ENCODE assay signal across 8 cellular contexts in the genomic region with DNA sequence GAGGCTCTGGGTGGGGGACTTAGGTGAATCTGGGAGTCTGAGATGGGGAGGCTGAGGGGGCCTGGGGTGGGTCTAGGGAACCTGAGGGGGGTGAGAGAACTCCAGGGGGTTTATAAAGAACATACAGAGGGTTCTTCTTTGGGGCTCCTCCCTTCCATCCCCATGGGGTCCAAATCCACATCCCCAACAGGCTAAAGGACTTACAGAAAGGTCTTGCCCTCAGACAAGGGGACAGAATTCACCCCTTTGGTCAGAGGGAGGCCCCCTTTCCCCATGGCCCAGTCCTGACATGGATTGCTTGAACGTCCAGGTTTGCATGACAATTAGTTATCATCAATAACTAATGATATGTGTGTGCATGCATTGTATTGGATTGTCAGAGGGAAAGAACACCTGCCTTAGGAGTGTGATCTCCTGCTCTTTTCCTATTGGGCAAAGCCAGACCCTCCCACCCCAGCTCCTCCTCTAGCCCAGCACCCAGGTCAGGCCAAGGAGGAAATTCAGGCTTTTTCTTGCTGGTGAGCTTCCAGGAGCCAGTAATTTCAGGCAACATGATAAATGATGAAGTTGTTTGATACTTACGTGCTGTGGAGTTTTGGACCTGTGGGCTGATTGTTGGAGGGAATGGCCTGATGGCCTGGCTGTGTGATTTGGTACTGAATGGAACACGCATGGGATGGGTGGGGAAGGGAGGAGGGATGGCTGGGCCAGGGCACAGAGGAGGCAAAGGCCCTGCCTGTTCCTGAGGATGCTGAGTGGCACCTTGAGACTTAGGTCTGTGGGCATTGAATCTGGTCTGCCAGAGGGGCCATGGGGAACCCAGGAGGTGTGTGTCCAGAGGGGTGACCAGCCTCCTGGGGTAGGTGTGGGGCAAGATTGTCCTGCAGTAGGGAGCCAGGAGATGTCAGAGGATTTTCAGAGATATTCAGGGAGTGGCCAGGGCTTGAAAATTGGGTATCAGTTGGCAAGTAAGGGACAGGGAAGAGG. TPM values are rescaled to one million over a fixed set of nuclear protein-coding genes. Genes with fewer than 3 reads are reported as not detected.
A peak's percentile ranks its signal among the peaks of the same experiment; 100 is the strongest.
DNase-seq lines count a peak whose midpoint lies in the region; ATAC-seq and TF ChIP-seq lines count a peak whose summit lies in the region.

No MANE protein-coding gene starts in this region.

- no peaks in the 10 kb centered on the region for H3K36me3 Mint-ChIP-seq in CD4-positive, alpha-beta memory T cell
- H3K36me3 Mint-ChIP-seq in activated naive CD8-positive, alpha-beta T cell: no peaks in the 10 kb centered on the region

- peaks cover 0 to 2% of the 10 kb centered on the region in 2 donors for H3K27me3 Mint-ChIP-seq in CD4-positive, alpha-beta memory T cell
- peaks cover 1% of the 10 kb centered on the region for H3K27me3 Mint-ChIP-seq in activated naive CD8-positive, alpha-beta T cell

- peak overlapping the region; percentile 19 to 96 (median 90) for H3K27ac Mint-ChIP-seq in CD4-positive, alpha-beta memory T cell
- H3K27ac Mint-ChIP-seq in activated naive CD8-positive, alpha-beta T cell: peak overlapping the region; percentile 88

- CTCF ChIA-PET in CD4-positive, alpha-beta memory T cell (lab: Charles Lee; ENCODE audit: partially characterized antibody): interaction anchor here (0.9 kb wide), 1 partner anchor 344 kb away, joined by 4 read pairs; no protein-coding TSS in a partner anchor

- 71% methylated on average over 3 of the region's 3 CpGs for WGBS in thymus

- no peaks in the 10 kb centered on the region for H3K9me3 ChIP-seq in CD4-positive, alpha-beta memory T cell (ENCODE audit: control insufficient read depth in 1 of 2, low read length in 2 of 2)
- H3K9me3 ChIP-seq in thymus (ENCODE audit: control insufficient read depth): no peaks in the 10 kb centered on the region

- H3K4me1 ChIP-seq in CD4-positive, alpha-beta memory T cell (ENCODE audit: insufficient read depth, low read length): peaks cover 24% of the 10 kb centered on the region
- peaks cover 10% of the 10 kb centered on the region for H3K4me1 ChIP-seq in thymus (ENCODE audit: control insufficient read depth, insufficient read depth, low read length)

- peak overlapping the region; percentile 84 for H3K27ac ChIP-seq in CD4-positive, alpha-beta memory T cell (ENCODE audit: low read depth, low read length)
- H3K27ac ChIP-seq in HL-60 (replicated peaks): no peak overlapping the region; the same call in 1 of the 2 replicates
- H3K27ac ChIP-seq in layer of hippocampus (ENCODE audit: low read depth, low read length): peak overlapping the region; percentile 81
- no peak overlapping the region for H3K27ac ChIP-seq in thymus (ENCODE audit: low read depth)

- DNase-seq in CD4-positive, alpha-beta memory T cell: no peak
- peak in 1 of 2 experiments; percentile 26 for DNase-seq in HL-60 (ENCODE audit: low read depth in 1 of 2, low spot score in 1 of 2)
- DNase-seq in NCI-H187 treated with DMSO at 0.1 percent for 48 hours (lab: John Stamatoyannopoulos, UW): no peak

- ATAC-seq in GM21723 (IDR thresholded peaks at IDR 0.05; ENCODE audit: unreplicated experiment): no peak
- ATAC-seq in GM18867 (IDR thresholded peaks at IDR 0.05; ENCODE audit: unreplicated experiment): no peak

- TF ChIP-seq CTCF in HL-60 (IDR thresholded peaks at IDR 0.05; ENCODE audit: insufficient read depth, low read length): no peak

- peak overlapping the region; percentile 47 to 82 for H3K4me3 ChIP-seq in CD4-positive, alpha-beta memory T cell (ENCODE audit: low read length in 2 of 2)
- H3K4me3 ChIP-seq in HL-60 (replicated peaks; ENCODE audit: insufficient read depth, low read length) (peak overlapping the region; percentile 76), thymus (ENCODE audit: low read length) (peak overlapping the region; percentile 78)

- H3K36me3 ChIP-seq in CD4-positive, alpha-beta memory T cell (ENCODE audit: insufficient read depth, low read length): no peaks in the 10 kb centered on the region
- no peaks in the 10 kb centered on the region for H3K36me3 ChIP-seq in thymus (ENCODE audit: control insufficient read depth, insufficient read depth)

- POLR2A ChIA-PET in CD4-positive, alpha-beta memory T cell (lab: Charles Lee; ENCODE audit: partially characterized antibody): no interaction called here

- no peaks in the 10 kb centered on the region for H3K27me3 ChIP-seq in CD4-positive, alpha-beta memory T cell (ENCODE audit: insufficient read depth, low read length)
- H3K27me3 ChIP-seq in HL-60 (ENCODE audit: insufficient read depth, poor library complexity, severe bottlenecking) (peaks cover 3% of the 10 kb centered on the region), layer of hippocampus (ENCODE audit: control insufficient read depth, insufficient read depth, low read length) (no peaks in the 10 kb centered on the region), thymus (ENCODE audit: control insufficient read depth, insufficient read depth) (no peaks in the 10 kb centered on the region)

- peak overlapping the region; percentile 84 to 89 (median 88) for H3K4me3 Mint-ChIP-seq in CD4-positive, alpha-beta memory T cell
- peak overlapping the region; percentile 88 for H3K4me3 Mint-ChIP-seq in activated naive CD8-positive, alpha-beta T cell

- no peaks in the 10 kb centered on the region for H3K9me3 Mint-ChIP-seq in CD4-positive, alpha-beta memory T cell
- no peaks in the 10 kb centered on the region for H3K9me3 Mint-ChIP-seq in activated naive CD8-positive, alpha-beta T cell (ENCODE audit: low read depth)

- intact Hi-C loops in CD4-positive, alpha-beta memory T cell (cut with micrococcal nuclease): loop anchor here (1.0 to 5.0 kb wide), 5 partner anchors 45 to 433 kb away; a partner anchor contains a TSS

- H3K4me1 Mint-ChIP-seq in CD4-positive, alpha-beta memory T cell: peaks cover 21 to 45% (median 33%) of the 10 kb centered on the region in 4 donors
- H3K4me1 Mint-ChIP-seq in activated naive CD8-positive, alpha-beta T cell (ENCODE audit: low read depth): peaks cover 23% of the 10 kb centered on the region

RNA-seq across cellular contexts. Expression of a gene that starts 1.1 kb away (rescaled TPM):
- total RNA-seq in CD4-positive, alpha-beta memory T cell: 10 to 100 TPM; 13.4 to 14.8 TPM
- polyA plus RNA-seq in CD4-positive, alpha-beta memory T cell: 1 to 10 TPM; 4.4 to 7.8 TPM
- polyA plus RNA-seq in thymus: 4.0 TPM

RNA-seq across cellular contexts. Expression of a gene that starts 25.3 kb away (rescaled TPM):
- total RNA-seq in CD4-positive, alpha-beta memory T cell: not detected
- not detected for polyA plus RNA-seq in CD4-positive, alpha-beta memory T cell
- 0.96 TPM for polyA plus RNA-seq in thymus

RNA-seq across cellular contexts. Expression of a gene that starts 31.3 kb away (rescaled TPM):
- total RNA-seq in CD4-positive, alpha-beta memory T cell: not detected
- under 1 TPM in 1 of 2 donors, not detected in 1; 0.70 TPM for polyA plus RNA-seq in CD4-positive, alpha-beta memory T cell
- polyA plus RNA-seq in thymus: 17.9 TPM

RNA-seq across cellular contexts. Expression of a gene that starts 45.5 kb away (rescaled TPM):
- total RNA-seq in CD4-positive, alpha-beta memory T cell: 10 to 100 TPM; 19.6 to 20.8 TPM
- polyA plus RNA-seq in CD4-positive, alpha-beta memory T cell: 1 to 10 TPM in 1 of 2 donors, not detected in 1; 1.7 TPM
- 9.7 TPM for polyA plus RNA-seq in thymus

RNA-seq across cellular contexts. Expression of a gene that starts 49.3 kb away (rescaled TPM):
- total RNA-seq in CD4-positive, alpha-beta memory T cell: 100 to 1,000 TPM; 150 to 154 TPM
- polyA plus RNA-seq in CD4-positive, alpha-beta memory T cell: 100 to 1,000 TPM; 148 to 156 TPM
- polyA plus RNA-seq in thymus: 104 TPM

Comparison
In these comparisons a context has a peak if more than half of its experiments do, and no peak if none do; other contexts are left out.
1. H3K27ac ChIP-seq: peak in CD4-positive, alpha-beta memory T cell (single experiment) and layer of hippocampus (single experiment); none in HL-60 (single experiment) and thymus (single experiment).
2. RNA of a gene that starts 31.3 kb away (polyA plus RNA-seq): 17.9 TPM in thymus (single experiment); 0.70 TPM in CD4-positive, alpha-beta memory T cell; every median in the first group is over 10 times any median in the second.
3. Peak in every context shown above with its lines, with median percentiles within 50 percentile points of each other: H3K4me3 ChIP-seq.